ENCODE assay signal across 9 cellular contexts in the genomic region with DNA sequence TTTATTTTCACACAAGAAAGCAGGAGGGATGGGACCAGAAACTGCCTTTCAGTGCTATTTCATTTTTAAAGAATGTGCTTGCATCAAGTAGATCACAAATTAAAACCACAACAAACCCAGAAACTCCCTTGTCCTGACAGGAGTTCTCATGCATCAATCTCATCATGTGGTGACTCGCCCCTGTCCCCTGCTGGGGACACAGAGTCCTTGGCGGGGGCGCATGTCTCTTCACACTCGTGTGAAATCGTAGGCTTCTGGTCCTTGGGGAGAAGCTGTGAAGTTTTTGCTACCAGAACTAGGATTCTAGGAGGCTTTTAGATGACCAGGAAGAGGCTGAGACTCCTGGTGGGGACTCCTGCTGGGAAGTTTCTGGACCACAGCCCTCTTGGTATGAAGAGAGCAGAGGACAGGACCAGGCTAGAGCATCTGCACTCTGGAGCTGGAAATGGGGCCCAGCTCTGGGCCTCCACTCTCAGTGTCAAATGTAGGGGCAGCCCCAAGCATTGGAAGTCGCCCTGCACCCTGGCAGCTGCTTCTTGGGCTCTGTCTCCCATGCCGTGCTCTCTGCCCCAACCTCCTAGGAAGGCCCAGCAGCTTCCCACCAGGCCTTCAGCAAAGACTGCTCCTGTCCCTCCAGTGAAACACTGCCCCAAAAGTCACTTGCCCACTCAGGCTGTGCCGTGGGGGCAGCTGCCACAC. TPM values are rescaled to one million over a fixed set of nuclear protein-coding genes. Genes with fewer than 3 reads are reported as not detected.
DNase-seq lines count a peak whose midpoint lies in the region; ATAC-seq, FAIRE-seq and TF ChIP-seq lines count a peak whose summit lies in the region.
"Had no signal": no experiment of that assay in that cellular context is flagged by ENCODE, and none has a peak within 500 bp of the region (broad histone marks: within the 10 kb centered on the region; RNA-seq: fewer than 3 reads in every experiment).

No MANE protein-coding gene starts in this region.

- H2AFZ ChIP-seq in SU-DHL-6 (ENCODE audit: low read depth, low read length, severe bottlenecking), result no peak overlapping the region
- no peak overlapping the region for H2AFZ ChIP-seq in HepG2 (ENCODE audit: low read length)
- H2AFZ ChIP-seq: PC-9 had no signal

- H3K27ac ChIP-seq in SU-DHL-6 (ENCODE audit: low read depth, low read length) (no peak overlapping the region), HepG2 (ENCODE audit: extremely low read length, insufficient read depth, low read length) (no peak overlapping the region)
- H3K27ac ChIP-seq: PC-9 had no signal

- peak; percentile 68 for DNase-seq in AG10803 (ENCODE audit: low read depth)
- DNase-seq in HepG2 (ENCODE audit: low spot score), result peak; percentile 10
- DNase-seq in GM19238 (ENCODE audit: insufficient read length, low spot score), result no peak
- no peak for DNase-seq in medulla oblongata (ENCODE audit: extremely low spot score)
- no peak for DNase-seq in NCI-H1092 (lab: John Stamatoyannopoulos, UW)
- no peak for DNase-seq in activated CD4-positive, alpha-beta T cell treated with anti-CD3 and anti-CD28 coated beads, Interleukin-2, amount 50 U/mL, for 4 hours
- DNase-seq: PC-9 had no signal

- ATAC-seq in GM19043 (IDR thresholded peaks at IDR 0.05; ENCODE audit: low read depth, unreplicated experiment), result peak; percentile 34
- peak; percentile 83 for ATAC-seq in HepG2

- H3K79me2 ChIP-seq in SU-DHL-6 (ENCODE audit: insufficient read depth, low read length), result no peaks in the 10 kb centered on the region
- no peaks in the 10 kb centered on the region for H3K79me2 ChIP-seq in HepG2 (ENCODE audit: insufficient read depth, low read length)

- no peak for TF ChIP-seq POLR2A in HepG2 (IDR thresholded peaks at IDR 0.05; ENCODE audit: insufficient read depth in 1 of 2, low read depth in 2 of 2, low read length in 2 of 2)

- H3K9me3 ChIP-seq in SU-DHL-6 (ENCODE audit: insufficient read depth, low read length) (peaks cover 3% of the 10 kb centered on the region; the same call in 1 of the 2 replicates), HepG2 (ENCODE audit: low read length) (no peaks in the 10 kb centered on the region)

- no peak overlapping the region for H3K9ac ChIP-seq in SU-DHL-6 (ENCODE audit: low read length)
- no peak overlapping the region for H3K9ac ChIP-seq in HepG2 (ENCODE audit: insufficient read depth, low read depth, low read length)

- no peak for TF ChIP-seq RAD21 in HepG2 (CRISPR knock-in tag; IDR thresholded peaks at IDR 0.05)

- no peaks in the 10 kb centered on the region for H3K36me3 ChIP-seq in SU-DHL-6 (ENCODE audit: low read length)
- H3K36me3 ChIP-seq in HepG2 (replicated peaks in 1 of 2; ENCODE audit: control insufficient read depth in 1 of 2, insufficient read depth in 2 of 2, low read length in 2 of 2), result no peaks in the 10 kb centered on the region

- H3K4me2 ChIP-seq in SU-DHL-6 (ENCODE audit: low read depth, low read length, poor library complexity, severe bottlenecking) (no peak overlapping the region), HepG2 (ENCODE audit: low read depth, low read length) (no peak overlapping the region)
- H3K4me2 ChIP-seq: PC-9 had no signal

- TF ChIP-seq EP300 in HepG2 (IDR thresholded peaks at IDR 0.05; ENCODE audit: low read depth in 2 of 2, low read length in 2 of 2) (no peak), HepG2 (CRISPR knock-in tag; IDR thresholded peaks at IDR 0.05; ENCODE audit: borderline replicate concordance) (no peak)

- H3K4me1 ChIP-seq in HepG2 (ENCODE audit: insufficient read depth, low read length), result no peaks in the 10 kb centered on the region

- intact Hi-C loops in HepG2 (cut with micrococcal nuclease; ENCODE audit: unreplicated experiment), result loop anchor here (5.0 kb wide), 1 partner anchor 52 kb away; no protein-coding TSS in a partner anchor

- no peaks in the 10 kb centered on the region for H3F3A ChIP-seq in SU-DHL-6 (ENCODE audit: insufficient read depth)

- H3K4me3 ChIP-seq in AG10803 (ENCODE audit: low read length) (no peak overlapping the region), SU-DHL-6 (ENCODE audit: insufficient read depth, low read length, poor library complexity, severe bottlenecking) (no peak overlapping the region), HepG2 (replicated peaks in 1 of 3; ENCODE audit: insufficient read depth in 1 of 3, low read depth in 2 of 3, low read length in 3 of 3) (no peak overlapping the region)
- H3K4me3 ChIP-seq: PC-9 had no signal

- H4K20me1 ChIP-seq in SU-DHL-6 (ENCODE audit: low read depth, low read length) (no peaks in the 10 kb centered on the region), HepG2 (ENCODE audit: insufficient read depth, low read length) (no peaks in the 10 kb centered on the region)

- peak; percentile 39 for TF ChIP-seq CTCF in AG10803 (conservative IDR thresholded peaks at IDR 0.05; ENCODE audit: low read length)
- peak; percentile 23 for TF ChIP-seq CTCF in SU-DHL-6 (IDR thresholded peaks at IDR 0.05; ENCODE audit: insufficient read depth, low read length, poor library complexity, severe bottlenecking)
- TF ChIP-seq CTCF in HepG2 (CRISPR knock-in tag; IDR thresholded peaks at IDR 0.05), result peak; percentile 53

- POLR2A ChIA-PET in HepG2 (lab: Yijun Ruan, JAX), result no interaction called here

- WGBS in HepG2 (ENCODE audit: low lambda C conversion rate), result 22% methylated on average over 5 of the region's 8 CpGs

- FAIRE-seq in HepG2 (lab: Jason Lieb, UNC), result peak; percentile 18

- CTCF ChIA-PET in HepG2 (lab: Yijun Ruan, JAX; ENCODE audit: low intra/inter-chr PET ratio, low total read pairs), result no interaction called here

- in situ Hi-C loops in HepG2 (cut with HindIII; ENCODE audit: extremely low pct_ligation_motif_present, low pct_unique_long_range_greater_than_20kb), result no loop called here

- no peaks in the 10 kb centered on the region for H3K9me2 ChIP-seq in SU-DHL-6 (replicated peaks; ENCODE audit: insufficient read depth, low read length)

- H3K27me3 ChIP-seq in SU-DHL-6 (ENCODE audit: low read length), result no peaks in the 10 kb centered on the region; the same call in 1 of the 2 replicates
- H3K27me3 ChIP-seq in HepG2 (ENCODE audit: control insufficient read depth in 1 of 2, insufficient read depth in 2 of 2, low read length in 2 of 2), result peaks cover 4 to 16% of the 10 kb centered on the region in 2 experiments; a peak in 3 of 5 replicates

- no TSS peak for BruUV-seq in HepG2 (replicated peaks; lab: Mats Ljungman, UMichigan)

TF ChIP-seq in HepG2, 621 proteins besides CTCF, POLR2A, EP300 and RAD21:
- no peak for TF ChIP-seq ZNF776 (CRISPR knock-in tag; IDR thresholded peaks at IDR 0.05)
- TF ChIP-seq NBN (conservative IDR thresholded peaks at IDR 0.05), result no peak
- no peak for TF ChIP-seq SP5 (CRISPR knock-in tag; IDR thresholded peaks at IDR 0.05; ENCODE audit: borderline replicate concordance, low read depth)
- peak; percentile 50 for TF ChIP-seq SMC3 (IDR thresholded peaks at IDR 0.05; ENCODE audit: low read length)
- peak; percentile 58 for TF ChIP-seq STAG1 (CRISPR knock-in tag; IDR thresholded peaks at IDR 0.05)

RNA-seq across cellular contexts. Expression of a gene that starts 9.8 kb away (rescaled TPM):
- total RNA-seq in HepG2 (2016; rRNA removed; fragmentation: Illumina TruSeq; extraction: Trizol), result not detected in 2 replicates
- total RNA-seq in HepG2 (2016; cell fraction: cytosol; rRNA removed; fragmentation: Illumina TruSeq; extraction: Trizol; ENCODE audit: low read depth), result not detected in 2 replicates
- not detected in 2 replicates for total RNA-seq in HepG2 (2016; cell fraction: insoluble cytoplasmic fraction; rRNA removed; fragmentation: Illumina TruSeq; extraction: Trizol)
- total RNA-seq in HepG2 (2016; cell fraction: membrane; rRNA removed; fragmentation: Illumina TruSeq; extraction: Trizol), result not detected in 2 replicates
- not detected in 2 replicates for total RNA-seq in HepG2 (2016; cell fraction: nucleus; rRNA removed; fragmentation: Illumina TruSeq; extraction: Trizol)
- not detected in 2 replicates for polyA plus RNA-seq in HepG2 (2011; rRNA removed)
- polyA plus RNA-seq in HepG2 (2011; cell fraction: cytosol; rRNA removed), result not detected in 2 replicates
- not detected in 2 replicates for polyA plus RNA-seq in HepG2 (2011; cell fraction: nucleus; rRNA removed)
- polyA plus RNA-seq in HepG2 (2012), result not detected in 2 replicates
- polyA plus RNA-seq in HepG2 (2016; cell fraction: cytosol; fragmentation: Illumina TruSeq; extraction: Trizol; ENCODE audit: low read depth), result not detected in 2 replicates
- not detected in 2 replicates for polyA plus RNA-seq in HepG2 (2016; cell fraction: insoluble cytoplasmic fraction; fragmentation: Illumina TruSeq; extraction: Trizol; ENCODE audit: low read depth)
- polyA plus RNA-seq in HepG2 (2016; cell fraction: membrane; fragmentation: Illumina TruSeq; extraction: Trizol; ENCODE audit: low read depth), result not detected in 2 replicates
- polyA plus RNA-seq in HepG2 (2016; cell fraction: nucleus; fragmentation: Illumina TruSeq; extraction: Trizol; ENCODE audit: insufficient read depth, low read depth), result not detected in 2 replicates
- not detected in 2 replicates for polyA minus RNA-seq in HepG2 (2011; rRNA and poly(A)+ RNA removed; ENCODE audit: low replicate concordance)
- polyA minus RNA-seq in HepG2 (2011; cell fraction: cytosol; rRNA and poly(A)+ RNA removed), result not detected in 2 replicates
- polyA minus RNA-seq in HepG2 (2011; cell fraction: nucleus; rRNA and poly(A)+ RNA removed), result not detected in 2 replicates

RNA-seq across cellular contexts. Expression of a gene that starts 23.8 kb away (rescaled TPM):
- not detected in 2 replicates for total RNA-seq in HepG2 (2016; rRNA removed; fragmentation: Illumina TruSeq; extraction: Trizol)
- not detected in 2 replicates for total RNA-seq in HepG2 (2016; cell fraction: cytosol; rRNA removed; fragmentation: Illumina TruSeq; extraction: Trizol; ENCODE audit: low read depth)
- not detected in 2 replicates for total RNA-seq in HepG2 (2016; cell fraction: insoluble cytoplasmic fraction; rRNA removed; fragmentation: Illumina TruSeq; extraction: Trizol)
- total RNA-seq in HepG2 (2016; cell fraction: membrane; rRNA removed; fragmentation: Illumina TruSeq; extraction: Trizol), result not detected in 2 replicates
- not detected in 2 replicates for total RNA-seq in HepG2 (2016; cell fraction: nucleus; rRNA removed; fragmentation: Illumina TruSeq; extraction: Trizol)
- polyA plus RNA-seq in HepG2 (2011; rRNA removed), result not detected in 2 replicates
- polyA plus RNA-seq in HepG2 (2011; cell fraction: cytosol; rRNA removed), result not detected in 2 replicates
- not detected in 2 replicates for polyA plus RNA-seq in HepG2 (2011; cell fraction: nucleus; rRNA removed)
- not detected in 2 replicates for polyA plus RNA-seq in HepG2 (2012)
- not detected in 2 replicates for polyA plus RNA-seq in HepG2 (2016; cell fraction: cytosol; fragmentation: Illumina TruSeq; extraction: Trizol; ENCODE audit: low read depth)
- polyA plus RNA-seq in HepG2 (2016; cell fraction: insoluble cytoplasmic fraction; fragmentation: Illumina TruSeq; extraction: Trizol; ENCODE audit: low read depth), result not detected in 2 replicates
- not detected in 2 replicates for polyA plus RNA-seq in HepG2 (2016; cell fraction: membrane; fragmentation: Illumina TruSeq; extraction: Trizol; ENCODE audit: low read depth)
- polyA plus RNA-seq in HepG2 (2016; cell fraction: nucleus; fragmentation: Illumina TruSeq; extraction: Trizol; ENCODE audit: insufficient read depth, low read depth), result not detected in 2 replicates
- 5.5 TPM in 1 of 2 replicates, not detected in the other for polyA minus RNA-seq in HepG2 (2011; rRNA and poly(A)+ RNA removed; ENCODE audit: low replicate concordance)
- not detected in 2 replicates for polyA minus RNA-seq in HepG2 (2011; cell fraction: cytosol; rRNA and poly(A)+ RNA removed)
- polyA minus RNA-seq in HepG2 (2011; cell fraction: nucleus; rRNA and poly(A)+ RNA removed), result not detected in 2 replicates

Comparison
In these comparisons a context has a peak if more than half of its experiments do, and no peak if none do; other contexts are left out.
1. DNase-seq: peak in AG10803 (single experiment) and HepG2 (single experiment); none in GM19238 (single experiment), medulla oblongata (single experiment), NCI-H1092 (single experiment) and activated CD4-positive, alpha-beta T cell treated with anti-CD3 and anti-CD28 coated beads, Interleukin-2, amount 50 U/mL, for 4 hours (0 of 2).
2. Peak in every context shown above with its lines, with median percentiles within 50 percentile points of each other: CTCF ChIP-seq.